8 cellular contexts compared by ENCODE assay signal in the genomic region with DNA sequence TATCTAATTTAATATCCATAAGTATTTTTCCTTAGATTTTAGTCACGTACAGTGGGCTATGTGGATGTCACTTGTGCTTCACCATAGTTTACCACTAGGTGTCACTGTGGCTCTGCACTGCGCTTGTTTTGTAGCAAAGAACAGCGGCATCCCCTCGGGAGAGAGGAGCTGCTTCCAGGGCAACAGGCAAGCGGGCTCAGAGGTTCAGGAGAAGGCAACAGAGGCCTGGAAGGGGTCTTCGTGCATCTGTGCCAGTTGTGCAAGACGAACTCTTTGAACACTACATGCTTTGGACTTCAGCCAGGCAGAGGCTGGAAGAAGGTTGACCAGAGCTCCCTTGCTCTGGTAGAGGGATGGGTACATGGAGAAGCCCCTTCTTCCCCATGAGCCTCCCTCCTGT. TPM values are rescaled to one million over a fixed set of nuclear protein-coding genes. Genes with fewer than 3 reads are reported as not detected.
DNase-seq lines count a peak whose midpoint lies in the region; ATAC-seq and TF ChIP-seq lines count a peak whose summit lies in the region.

No MANE protein-coding gene starts in this region.

- no peak overlapping the region for H3K4me3 Mint-ChIP-seq in activated naive CD4-positive, alpha-beta T cell treated with anti-CD3 and anti-CD28 coated beads for 36 hours

- no peaks in the 10 kb centered on the region for H3K79me2 ChIP-seq in SK-N-SH (ENCODE audit: insufficient read depth)

- H3K27ac ChIP-seq in SK-N-SH (ENCODE audit: low read depth in 2 of 2, low read length in 1 of 2) (peak overlapping the region in 1 of 2 experiments; percentile 77; a peak in 2 of 4 replicates), aorta (ENCODE audit: low read depth in 1 of 2, low read length in 2 of 2) (no peak overlapping the region)

- H3K9me3 Mint-ChIP-seq in activated naive CD4-positive, alpha-beta T cell treated with anti-CD3 and anti-CD28 coated beads for 36 hours = no peaks in the 10 kb centered on the region

- TF ChIP-seq RAD21 in SK-N-SH (IDR thresholded peaks at IDR 0.05; ENCODE audit: low read length) = peak; percentile 100

- in situ Hi-C loops in ACHN (cut with HindIII; ENCODE audit: low pct_ligation_motif_present, low pct_unique_long_range_greater_than_20kb, low sequenced_read_pairs) = no loop called here

- no peaks in the 10 kb centered on the region for H3K27me3 ChIP-seq in SK-N-SH (ENCODE audit: insufficient read depth)
- no peaks in the 10 kb centered on the region for H3K27me3 ChIP-seq in aorta (ENCODE audit: control insufficient read depth in 1 of 2, insufficient read depth in 2 of 2, low read length in 1 of 2)

- TF ChIP-seq EP300 in SK-N-SH (IDR thresholded peaks at IDR 0.05; ENCODE audit: borderline replicate concordance in 1 of 2, low read depth in 1 of 2, low read length in 1 of 2) = peak in 1 of 2 experiments; percentile 50; a peak in 1 of 4 replicates

- CTCF ChIA-PET in SK-N-SH (lab: Yijun Ruan, JAX) = interaction anchor here (0.6 to 27.2 kb wide), 95 partner anchors 10 to 724 kb away, joined by 3 to 827 read pairs (median 6); a partner anchor contains a TSS
- CTCF ChIA-PET in activated naive CD4-positive, alpha-beta T cell treated with anti-CD3 and anti-CD28 coated beads for 36 hours (lab: Charles Lee) = interaction anchor here (0.6 to 9.2 kb wide), 39 partner anchors 8 to 1315 kb away, joined by 3 to 138 read pairs (median 4); a partner anchor contains a TSS

- H3K9me3 ChIP-seq in SK-N-SH = no peaks in the 10 kb centered on the region
- H3K9me3 ChIP-seq in aorta (ENCODE audit: control insufficient read depth, low read length) = no peaks in the 10 kb centered on the region

- no peaks in the 10 kb centered on the region for H3K27me3 Mint-ChIP-seq in activated naive CD4-positive, alpha-beta T cell treated with anti-CD3 and anti-CD28 coated beads for 36 hours (ENCODE audit: low read depth)

- H3K4me1 ChIP-seq in SK-N-SH (ENCODE audit: control insufficient read depth in 1 of 2, insufficient read depth in 2 of 2, low read depth in 1 of 2, low read length in 1 of 2) = peaks cover 0 to 48% of the 10 kb centered on the region in 2 experiments; a peak in 2 of 4 replicates
- no peaks in the 10 kb centered on the region for H3K4me1 ChIP-seq in aorta (ENCODE audit: control insufficient read depth in 1 of 2, insufficient read depth in 2 of 2, low read length in 2 of 2)

- ATAC-seq in GM18511 (IDR thresholded peaks at IDR 0.05; ENCODE audit: unreplicated experiment) = peak; percentile 55
- ATAC-seq in aorta (ENCODE audit: low FRiP score) = peak; percentile 89

- peaks cover 21% of the 10 kb centered on the region for H3K4me1 Mint-ChIP-seq in activated naive CD4-positive, alpha-beta T cell treated with anti-CD3 and anti-CD28 coated beads for 36 hours (ENCODE audit: low read depth)

- H4K20me1 ChIP-seq in SK-N-SH (ENCODE audit: insufficient read depth) = no peaks in the 10 kb centered on the region

- no peaks in the 10 kb centered on the region for H3K9me2 ChIP-seq in SK-N-SH

- 4% methylated on average over 7 of the region's 7 CpGs for WGBS in SK-N-SH (ENCODE audit: low lambda C conversion rate)
- WGBS in aorta, 2 donors = 0 to 1% methylated on average over 7 of the region's 7 CpGs

- H3K27ac Mint-ChIP-seq in activated naive CD4-positive, alpha-beta T cell treated with anti-CD3 and anti-CD28 coated beads for 36 hours = no peak overlapping the region

- H3K4me2 ChIP-seq in SK-N-SH = no peak overlapping the region

- no peaks in the 10 kb centered on the region for H3K36me3 Mint-ChIP-seq in activated naive CD4-positive, alpha-beta T cell treated with anti-CD3 and anti-CD28 coated beads for 36 hours (ENCODE audit: low read depth)

- intact Hi-C loops in activated naive CD4-positive, alpha-beta T cell treated with anti-CD3 and anti-CD28 coated beads for 36 hours (cut with micrococcal nuclease) = loop anchor here (1.0 to 5.0 kb wide), 6 partner anchors 54 to 445 kb away; no protein-coding TSS in a partner anchor
- intact Hi-C loops in posterior cingulate gyrus (cut with DNase I) (loop anchor here (1.0 kb wide), 2 partner anchors 54 to 187 kb away; no protein-coding TSS in a partner anchor), aorta (cut with DNase I) (loop anchor here (1.0 to 2.0 kb wide), 3 partner anchors 53 to 189 kb away; no protein-coding TSS in a partner anchor)

- peak; percentile 100 for TF ChIP-seq CTCF in SK-N-SH (IDR thresholded peaks at IDR 0.05)

- H2AFZ ChIP-seq in SK-N-SH (ENCODE audit: low read depth) = no peak overlapping the region

- peaks cover 27% of the 10 kb centered on the region for H3F3A ChIP-seq in SK-N-SH (replicated peaks; ENCODE audit: insufficient read depth)

- POLR2A ChIA-PET in SK-N-SH (lab: Yijun Ruan, JAX) = interaction anchor here (0.6 to 13.8 kb wide), 16 partner anchors 10 to 348 kb away, joined by 3 to 572 read pairs (median 5); a partner anchor contains a TSS

- no peak overlapping the region for H3K9ac ChIP-seq in SK-N-SH

- H3K4me3 ChIP-seq in SK-N-SH (ENCODE audit: low read depth in 2 of 2, low read length in 1 of 2) (no peak overlapping the region; a peak in 1 of 4 replicates), aorta (ENCODE audit: low read length in 2 of 2) (no peak overlapping the region)

- DNase-seq in ACHN (peak; percentile 76), NAMALWA (ENCODE audit: low spot score) (peak; percentile 83), SK-N-SH (peak; percentile 90), glomerular endothelial cell (ENCODE audit: extremely low read depth, low read depth, low spot score) (peak; percentile 84), posterior cingulate gyrus (peak in 9 of 10 donors; percentile 57 to 96 (median 75)), aorta (peak; percentile 77 to 84)
- DNase-seq in activated naive CD4-positive, alpha-beta T cell treated with anti-CD3 and anti-CD28 coated beads for 36 hours = peak; percentile 85

- H3K36me3 ChIP-seq in SK-N-SH (replicated peaks in 1 of 2; ENCODE audit: control insufficient read depth in 1 of 2, insufficient read depth in 2 of 2, low read length in 1 of 2) = peaks cover 14 to 70% of the 10 kb centered on the region in 2 experiments
- H3K36me3 ChIP-seq in aorta (ENCODE audit: control insufficient read depth in 1 of 2, insufficient read depth in 2 of 2, low read length in 1 of 2) = no peaks in the 10 kb centered on the region

TF ChIP-seq in SK-N-SH, 30 proteins besides CTCF, POLR2A, EP300 and RAD21 (continues in another document):
- TF ChIP-seq SMC3 (IDR thresholded peaks at IDR 0.05; ENCODE audit: low read depth, low read length) = peak; percentile 98
- peak; percentile 53 for TF ChIP-seq CHD2 (IDR thresholded peaks at IDR 0.05; ENCODE audit: low read length, partially characterized antibody)
- TF ChIP-seq, protein P1, sequence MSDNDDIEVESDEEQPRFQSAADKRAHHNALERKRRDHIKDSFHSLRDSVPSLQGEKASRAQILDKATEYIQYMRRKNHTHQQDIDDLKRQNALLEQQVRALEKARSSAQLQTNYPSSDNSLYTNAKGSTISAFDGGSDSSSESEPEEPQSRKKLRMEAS (IDR thresholded peaks at IDR 0.05; ENCODE audit: low read depth) = 0 out of 2 replicates have a peak, but pooled peaks have one; percentile 36
- TF ChIP-seq, protein P2, sequence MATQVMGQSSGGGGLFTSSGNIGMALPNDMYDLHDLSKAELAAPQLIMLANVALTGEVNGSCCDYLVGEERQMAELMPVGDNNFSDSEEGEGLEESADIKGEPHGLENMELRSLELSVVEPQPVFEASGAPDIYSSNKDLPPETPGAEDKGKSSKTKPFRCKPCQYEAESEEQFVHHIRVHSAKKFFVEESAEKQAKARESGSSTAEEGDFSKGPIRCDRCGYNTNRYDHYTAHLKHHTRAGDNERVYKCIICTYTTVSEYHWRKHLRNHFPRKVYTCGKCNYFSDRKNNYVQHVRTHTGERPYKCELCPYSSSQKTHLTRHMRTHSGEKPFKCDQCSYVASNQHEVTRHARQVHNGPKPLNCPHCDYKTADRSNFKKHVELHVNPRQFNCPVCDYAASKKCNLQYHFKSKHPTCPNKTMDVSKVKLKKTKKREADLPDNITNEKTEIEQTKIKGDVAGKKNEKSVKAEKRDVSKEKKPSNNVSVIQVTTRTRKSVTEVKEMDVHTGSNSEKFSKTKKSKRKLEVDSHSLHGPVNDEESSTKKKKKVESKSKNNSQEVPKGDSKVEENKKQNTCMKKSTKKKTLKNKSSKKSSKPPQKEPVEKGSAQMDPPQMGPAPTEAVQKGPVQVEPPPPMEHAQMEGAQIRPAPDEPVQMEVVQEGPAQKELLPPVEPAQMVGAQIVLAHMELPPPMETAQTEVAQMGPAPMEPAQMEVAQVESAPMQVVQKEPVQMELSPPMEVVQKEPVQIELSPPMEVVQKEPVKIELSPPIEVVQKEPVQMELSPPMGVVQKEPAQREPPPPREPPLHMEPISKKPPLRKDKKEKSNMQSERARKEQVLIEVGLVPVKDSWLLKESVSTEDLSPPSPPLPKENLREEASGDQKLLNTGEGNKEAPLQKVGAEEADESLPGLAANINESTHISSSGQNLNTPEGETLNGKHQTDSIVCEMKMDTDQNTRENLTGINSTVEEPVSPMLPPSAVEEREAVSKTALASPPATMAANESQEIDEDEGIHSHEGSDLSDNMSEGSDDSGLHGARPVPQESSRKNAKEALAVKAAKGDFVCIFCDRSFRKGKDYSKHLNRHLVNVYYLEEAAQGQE (IDR thresholded peaks at IDR 0.05; ENCODE audit: low read depth, low read length) = 0 out of 2 replicates have a peak, but pooled peaks have one; percentile 37
- no peak for TF ChIP-seq MEF2A (IDR thresholded peaks at IDR 0.05; ENCODE audit: borderline replicate concordance, low read depth)

RNA-seq across cellular contexts. Expression of a gene that starts 20.6 kb away (rescaled TPM):
- polyA plus RNA-seq in SK-N-SH (2012; rRNA removed) (28.3 and 38.6 TPM in 2 replicates), aorta (10 to 100 TPM in 1 of 2 donors, 1 to 10 TPM in 1; 7.1 to 17.6 TPM)
- 20.6 and 28.6 TPM in 2 replicates for polyA plus RNA-seq in SK-N-SH (2012; cell fraction: cytosol; rRNA removed)
- polyA plus RNA-seq in SK-N-SH (2012; cell fraction: nucleus; rRNA removed) = 47.2 and 48.4 TPM in 2 replicates
- 1 to 10 TPM; 2.3 to 2.6 TPM for total RNA-seq in activated naive CD4-positive, alpha-beta T cell treated with anti-CD3 and anti-CD28 coated beads for 36 hours
- total RNA-seq in glomerular endothelial cell (20.7 and 29.6 TPM in 2 replicates), aorta (10 to 100 TPM; 13.2 to 31.6 TPM)

RNA-seq across cellular contexts. Expression of a gene that starts 51.4 kb away (rescaled TPM):
- 6.3 and 12.1 TPM in 2 replicates for polyA plus RNA-seq in SK-N-SH (2012; rRNA removed)
- 6.0 and 10.9 TPM in 2 replicates for polyA plus RNA-seq in SK-N-SH (2012; cell fraction: cytosol; rRNA removed)
- polyA plus RNA-seq in SK-N-SH (2012; cell fraction: nucleus; rRNA removed) = 34.5 and 42.3 TPM in 2 replicates
- total RNA-seq in activated naive CD4-positive, alpha-beta T cell treated with anti-CD3 and anti-CD28 coated beads for 36 hours = under 1 TPM; 0.12 to 0.50 TPM
- total RNA-seq in glomerular endothelial cell = 22.8 and 117 TPM in 2 replicates
- total RNA-seq in aorta = 10 to 100 TPM in 1 of 2 donors, 1 to 10 TPM in 1; 6.6 to 30.5 TPM
- polyA plus RNA-seq in aorta = 10 to 100 TPM in 1 of 2 donors, under 1 TPM in 1; 0.72 to 15.9 TPM

Comparison
In these comparisons a context has a peak if more than half of its experiments do, and no peak if none do; other contexts are left out.
1. RNA of a gene that starts 51.4 kb away (total RNA-seq): 22.8 to 117 TPM in glomerular endothelial cell and 6.6 to 30.5 TPM in aorta; 0.12 to 0.50 TPM in activated naive CD4-positive, alpha-beta T cell treated with anti-CD3 and anti-CD28 coated beads for 36 hours; every median in the first group is over 4 times any median in the second.
2. Peak in every context shown above with its lines, with median percentiles within 50 percentile points of each other: DNase-seq.